26 cellular contexts compared by ENCODE assay signal in the genomic region with DNA sequence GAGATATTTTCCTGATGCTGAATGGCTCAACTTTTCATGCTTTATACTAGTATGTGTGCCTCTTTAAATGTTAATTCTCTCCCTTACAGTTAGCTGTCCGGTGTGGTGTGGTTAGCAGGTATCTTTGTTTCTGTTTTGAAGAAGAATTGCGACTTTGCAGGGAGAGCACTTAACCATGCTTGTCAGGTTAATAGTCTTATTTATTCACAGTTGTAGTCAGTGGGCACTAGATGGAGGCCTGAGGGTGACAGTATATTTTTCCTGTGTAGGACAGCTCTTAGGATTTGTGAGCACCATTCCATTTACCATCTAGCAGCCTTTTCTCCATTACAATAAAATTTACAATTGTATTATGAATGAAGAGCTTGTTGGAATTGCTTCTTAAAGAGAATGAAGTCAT. TPM values are rescaled to one million over a fixed set of nuclear protein-coding genes. Genes with fewer than 3 reads are reported as not detected.
"Had no signal": no experiment of that assay in that cellular context is flagged by ENCODE, and none has a peak within 500 bp of the region (broad histone marks: within the 10 kb centered on the region; RNA-seq: fewer than 3 reads in every experiment).

No MANE protein-coding gene starts in this region.

- H3K27ac ChIP-seq: brain microvascular endothelial cell, dorsolateral prefrontal cortex, neutrophil, parathyroid adenoma had no signal

- DNase-seq: activated CD4-positive, alpha-beta T cell treated with anti-CD3 and anti-CD28 coated beads, Interleukin-2, amount 10 ng/mL, durations not matched to agents 7 days and 5 days; activated CD4-positive, CD25-positive, alpha-beta regulatory T cell; activated CD8-positive, alpha-beta memory T cell treated with anti-CD3 and anti-CD28 coated beads for 24 hours; activated CD8-positive, alpha-beta memory T cell treated with anti-CD3 and anti-CD28 coated beads, Interleukin-2, amount 50 U/mL, for 48 hours; activated effector memory CD4-positive, alpha-beta T cell treated with Interleukin-2 at 50 U/mL for 16 hours; activated naive CD4-positive, alpha-beta T cell treated with anti-CD3 and anti-CD28 coated beads, Interleukin-2, amount 50 U/mL, for 16 hours; activated T-cell treated with anti-CD3 and anti-CD28 coated beads, Interleukin-2, amount 50 U/mL, for 48 hours; aorta; brain microvascular endothelial cell; central memory CD4-positive, alpha-beta T cell; dorsolateral prefrontal cortex; endodermal cell; foreskin melanocyte; hypothalamus; mucosa of descending colon; naive B cell; stimulated activated CD4-positive, alpha-beta T cell treated with anti-CD3 and anti-CD28 coated beads, Interleukin-4, amount 100 ng/mL, for 1 hour; stimulated activated naive CD8-positive, alpha-beta T cell treated with anti-CD3 and anti-CD28 coated beads, Interleukin-15, amount 100 ng/mL, for 72 hours; T-helper 1 cell; T-helper 9 cell; trophoblast cell had no signal

- H3K9me3 ChIP-seq: mucosa of descending colon, neutrophil had no signal

- H3K4me3 ChIP-seq: dorsolateral prefrontal cortex, mucosa of descending colon, smooth muscle cell had no signal

- H3K36me3 Mint-ChIP-seq: naive B cell had no signal

- H3K4me3 Mint-ChIP-seq: activated CD4-positive, alpha-beta T cell treated with anti-CD3 and anti-CD28 coated beads, Interleukin-2, amount 10 ng/mL, durations not matched to agents 7 days and 5 days; endodermal cell; memory B cell; naive B cell; stimulated activated naive CD8-positive, alpha-beta T cell treated with anti-CD3 and anti-CD28 coated beads, Interleukin-15, amount 100 ng/mL, for 72 hours had no signal

- H3K9me3 Mint-ChIP-seq: activated CD4-positive, alpha-beta T cell treated with anti-CD3 and anti-CD28 coated beads, Interleukin-2, amount 10 ng/mL, durations not matched to agents 7 days and 5 days; endodermal cell; stimulated activated naive CD8-positive, alpha-beta T cell treated with anti-CD3 and anti-CD28 coated beads, Interleukin-15, amount 100 ng/mL, for 72 hours had no signal

- H3K36me3 ChIP-seq: brain microvascular endothelial cell, neutrophil had no signal

- H3K9ac ChIP-seq: parathyroid adenoma had no signal

- ATAC-seq: mucosa of descending colon; sciatic nerve; stimulated activated naive CD8-positive, alpha-beta T cell treated with anti-CD3 and anti-CD28 coated beads, Interleukin-15, amount 100 ng/mL, for 72 hours had no signal

- H3K27me3 Mint-ChIP-seq: activated CD4-positive, alpha-beta T cell treated with anti-CD3 and anti-CD28 coated beads, Interleukin-2, amount 10 ng/mL, durations not matched to agents 7 days and 5 days; memory B cell; naive B cell; stimulated activated naive CD8-positive, alpha-beta T cell treated with anti-CD3 and anti-CD28 coated beads, Interleukin-15, amount 100 ng/mL, for 72 hours had no signal

- H3K4me1 ChIP-seq: parathyroid adenoma had no signal

- H3K27me3 ChIP-seq: brain microvascular endothelial cell, dorsolateral prefrontal cortex, neutrophil had no signal

- H3K4me1 Mint-ChIP-seq: stimulated activated naive CD8-positive, alpha-beta T cell treated with anti-CD3 and anti-CD28 coated beads, Interleukin-15, amount 100 ng/mL, for 72 hours had no signal

- H3K27ac Mint-ChIP-seq: activated CD4-positive, alpha-beta T cell treated with anti-CD3 and anti-CD28 coated beads, Interleukin-2, amount 10 ng/mL, durations not matched to agents 7 days and 5 days; endodermal cell; memory B cell; naive B cell; stimulated activated naive CD8-positive, alpha-beta T cell treated with anti-CD3 and anti-CD28 coated beads, Interleukin-15, amount 100 ng/mL, for 72 hours had no signal

RNA-seq across cellular contexts. Expression of a gene that starts 34.9 kb away (rescaled TPM):
- total RNA-seq: activated CD4-positive, alpha-beta T cell treated with anti-CD3 and anti-CD28 coated beads, Interleukin-2, amount 10 ng/mL, durations not matched to agents 7 days and 5 days had no signal
